ENCODE assay signal across 8 cellular contexts in the genomic region with DNA sequence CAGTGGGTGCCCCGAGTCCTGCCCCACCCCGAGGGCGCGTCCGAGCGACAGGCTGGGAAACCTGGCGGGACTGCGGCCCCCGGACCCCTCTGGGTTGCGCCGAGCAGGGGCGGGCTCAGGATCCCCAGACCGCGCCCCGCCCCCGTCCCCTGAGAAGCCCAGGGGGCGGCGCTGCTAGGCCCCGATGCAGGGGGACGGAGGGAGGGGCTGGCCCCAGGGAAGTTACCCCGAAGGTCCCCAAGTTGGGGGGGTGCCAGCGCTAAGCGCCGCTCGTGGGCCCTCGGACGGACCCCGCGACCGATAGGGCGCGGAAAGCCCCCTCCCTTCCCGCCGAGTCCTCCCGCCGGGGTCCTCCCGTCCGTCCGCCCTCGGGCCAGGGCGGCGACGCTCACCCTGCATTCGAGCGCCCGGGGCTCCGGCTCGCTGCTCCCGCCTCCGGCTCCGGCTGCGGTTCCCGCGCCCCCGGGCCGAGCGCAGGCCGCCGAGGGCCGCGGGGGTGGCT. TPM values are rescaled to one million over a fixed set of nuclear protein-coding genes. Genes with fewer than 3 reads are reported as not detected.
DNase-seq lines count a peak whose midpoint lies in the region; ATAC-seq and TF ChIP-seq lines count a peak whose summit lies in the region.

No MANE protein-coding gene starts in this region.

- H3K4me3 ChIP-seq in fibroblast of the aortic adventitia (ENCODE audit: low read depth, low read length) (peak overlapping the region; percentile 68), retinal pigment epithelial cell (ENCODE audit: low read length) (peak overlapping the region; percentile 38)

- TF ChIP-seq CTCF in fibroblast of the aortic adventitia (IDR thresholded peaks at IDR 0.05; ENCODE audit: insufficient read depth, low read length) (no peak), retinal pigment epithelial cell (conservative IDR thresholded peaks at IDR 0.05; ENCODE audit: low read depth, low read length) (no peak)

- no peak for ATAC-seq in sciatic nerve

- H3K4me1 Mint-ChIP-seq in activated naive CD4-positive, alpha-beta T cell treated with anti-CD3 and anti-CD28 coated beads for 36 hours (ENCODE audit: low read depth): peaks cover 3% of the 10 kb centered on the region

- H3K27ac Mint-ChIP-seq in activated naive CD4-positive, alpha-beta T cell treated with anti-CD3 and anti-CD28 coated beads for 36 hours: no peak overlapping the region

- no peaks in the 10 kb centered on the region for H3K36me3 Mint-ChIP-seq in activated naive CD4-positive, alpha-beta T cell treated with anti-CD3 and anti-CD28 coated beads for 36 hours (ENCODE audit: low read depth)

- H3K4me3 Mint-ChIP-seq in activated naive CD4-positive, alpha-beta T cell treated with anti-CD3 and anti-CD28 coated beads for 36 hours: no peak overlapping the region

- DNase-seq in stimulated activated CD4-positive, alpha-beta T cell treated with anti-CD3 and anti-CD28 coated beads, Interleukin-4, amount 100 ng/mL, for 1 hour: peak; percentile 29
- no peak for DNase-seq in stimulated activated CD4-positive, alpha-beta T cell treated with anti-CD3 and anti-CD28 coated beads, Interleukin-2, amount 100 ng/mL, for 24 hours
- DNase-seq in RPMI8226 (peak; percentile 39), fibroblast of the aortic adventitia (ENCODE audit: low read depth) (no peak), retinal pigment epithelial cell (ENCODE audit: low read depth) (no peak), sciatic nerve (ENCODE audit: low spot score) (no peak), LoVo (ENCODE audit: low spot score) (no peak)
- DNase-seq in activated naive CD4-positive, alpha-beta T cell treated with anti-CD3 and anti-CD28 coated beads for 36 hours: no peak

- peaks cover 11% of the 10 kb centered on the region for H3K27me3 Mint-ChIP-seq in activated naive CD4-positive, alpha-beta T cell treated with anti-CD3 and anti-CD28 coated beads for 36 hours (ENCODE audit: low read depth)

- CTCF ChIA-PET in activated naive CD4-positive, alpha-beta T cell treated with anti-CD3 and anti-CD28 coated beads for 36 hours (lab: Charles Lee): no interaction called here

- intact Hi-C loops in sciatic nerve (cut with DNase I): no loop called here
- intact Hi-C loops in activated naive CD4-positive, alpha-beta T cell treated with anti-CD3 and anti-CD28 coated beads for 36 hours (cut with micrococcal nuclease): no loop called here

- H3K9me3 Mint-ChIP-seq in activated naive CD4-positive, alpha-beta T cell treated with anti-CD3 and anti-CD28 coated beads for 36 hours: no peaks in the 10 kb centered on the region

RNA-seq across cellular contexts. Expression of a gene that starts 0.4 kb away (rescaled TPM):
- total RNA-seq in fibroblast of the aortic adventitia (ENCODE audit: low replicate concordance) (9.9 and 10.9 TPM in 2 replicates), sciatic nerve (10.6 TPM)
- under 1 TPM; 0.07 TPM for total RNA-seq in activated naive CD4-positive, alpha-beta T cell treated with anti-CD3 and anti-CD28 coated beads for 36 hours

RNA-seq across cellular contexts. Expression of a gene that starts 16.5 kb away (rescaled TPM):
- total RNA-seq in fibroblast of the aortic adventitia (ENCODE audit: low replicate concordance) (not detected in 2 replicates), sciatic nerve (not detected)
- total RNA-seq in activated naive CD4-positive, alpha-beta T cell treated with anti-CD3 and anti-CD28 coated beads for 36 hours: not detected

RNA-seq across cellular contexts. Expression of a gene that starts 24.7 kb away (rescaled TPM):
- total RNA-seq in fibroblast of the aortic adventitia (ENCODE audit: low replicate concordance) (53.5 and 99.1 TPM in 2 replicates), sciatic nerve (41.9 TPM)
- total RNA-seq in activated naive CD4-positive, alpha-beta T cell treated with anti-CD3 and anti-CD28 coated beads for 36 hours: 10 to 100 TPM; 31.3 to 33.2 TPM

RNA-seq across cellular contexts. Expression of a gene that starts 54.6 kb away (rescaled TPM):
- total RNA-seq in fibroblast of the aortic adventitia (ENCODE audit: low replicate concordance): 7.8 and 42.6 TPM in 2 replicates
- 26.9 TPM for total RNA-seq in sciatic nerve
- 1 to 10 TPM; 3.2 to 4.1 TPM for total RNA-seq in activated naive CD4-positive, alpha-beta T cell treated with anti-CD3 and anti-CD28 coated beads for 36 hours

Comparison
In these comparisons a context has a peak if more than half of its experiments do, and no peak if none do; other contexts are left out.
1. DNase-seq: peak in stimulated activated CD4-positive, alpha-beta T cell treated with anti-CD3 and anti-CD28 coated beads, Interleukin-4, amount 100 ng/mL, for 1 hour (single experiment) and RPMI8226 (single experiment); none in stimulated activated CD4-positive, alpha-beta T cell treated with anti-CD3 and anti-CD28 coated beads, Interleukin-2, amount 100 ng/mL, for 24 hours (0 of 2), fibroblast of the aortic adventitia (single experiment), retinal pigment epithelial cell (single experiment), sciatic nerve (single experiment), activated naive CD4-positive, alpha-beta T cell treated with anti-CD3 and anti-CD28 coated beads for 36 hours (single experiment) and LoVo (single experiment).
2. RNA of a gene that starts 0.4 kb away (total RNA-seq): 10.6 TPM in sciatic nerve (single experiment) and 9.9 to 10.9 TPM in fibroblast of the aortic adventitia; 0.07 TPM in activated naive CD4-positive, alpha-beta T cell treated with anti-CD3 and anti-CD28 coated beads for 36 hours; every median in the first group is over 10 times any median in the second.